ENCODE assay signal across 10 cellular contexts in genomic region chr12:123251403-123252076, GRCh38. TPM values are rescaled to one million over a fixed set of nuclear protein-coding genes. Genes with fewer than 3 reads are reported as not detected.
DNase-seq lines count a peak whose midpoint lies in the region; ATAC-seq and TF ChIP-seq lines count a peak whose summit lies in the region.
"Had no signal": no experiment of that assay in that cellular context is flagged by ENCODE, and none has a peak within 500 bp of the region (broad histone marks: within the 10 kb centered on the region; RNA-seq: fewer than 3 reads in every experiment).

No MANE protein-coding gene starts in this region.

- TF ChIP-seq CTCF in breast epithelium (IDR thresholded peaks at IDR 0.05) (no peak), mesothelial cell of epicardium (IDR thresholded peaks at IDR 0.05; ENCODE audit: unreplicated experiment) (no peak), vagina (IDR thresholded peaks at IDR 0.05) (no peak)

- no peaks in the 10 kb centered on the region for H3K9me3 Mint-ChIP-seq in stimulated activated naive CD8-positive, alpha-beta T cell treated with anti-CD3 and anti-CD28 coated beads, Interleukin-15, Interleukin-2, amounts not matched to agents 100 ng/mL and 50 ng/mL, for 24 hours
- H3K9me3 Mint-ChIP-seq in mesothelial cell of epicardium, result peaks cover 23% of the 10 kb centered on the region

- no peaks in the 10 kb centered on the region for H3K27me3 Mint-ChIP-seq in stimulated activated naive CD8-positive, alpha-beta T cell treated with anti-CD3 and anti-CD28 coated beads, Interleukin-15, Interleukin-2, amounts not matched to agents 100 ng/mL and 50 ng/mL, for 24 hours
- H3K27me3 Mint-ChIP-seq in mesothelial cell of epicardium (ENCODE audit: low read depth), result no peaks in the 10 kb centered on the region

- H3K27ac Mint-ChIP-seq in stimulated activated naive CD8-positive, alpha-beta T cell treated with anti-CD3 and anti-CD28 coated beads, Interleukin-15, Interleukin-2, amounts not matched to agents 100 ng/mL and 50 ng/mL, for 24 hours, result peak overlapping the region; percentile 18
- H3K27ac Mint-ChIP-seq in mesothelial cell of epicardium, result peak overlapping the region; percentile 95

- H3K4me3 Mint-ChIP-seq in stimulated activated naive CD8-positive, alpha-beta T cell treated with anti-CD3 and anti-CD28 coated beads, Interleukin-15, Interleukin-2, amounts not matched to agents 100 ng/mL and 50 ng/mL, for 24 hours, result no peak overlapping the region
- peak overlapping the region; percentile 18 for H3K4me3 Mint-ChIP-seq in mesothelial cell of epicardium

- TF ChIP-seq POLR2A in breast epithelium (IDR thresholded peaks at IDR 0.05) (no peak), vagina (IDR thresholded peaks at IDR 0.05) (no peak)

- intact Hi-C loops in breast epithelium (cut with DNase I; ENCODE audit: low total_unique reads) (no loop called here), vagina (cut with DNase I) (no loop called here)

- H3K4me3 ChIP-seq in breast epithelium, result no peak overlapping the region
- H3K4me3 ChIP-seq in vagina, result no peak overlapping the region

- H3K27me3 ChIP-seq in breast epithelium (no peaks in the 10 kb centered on the region), vagina (no peaks in the 10 kb centered on the region)

- H3K4me1 Mint-ChIP-seq in stimulated activated naive CD8-positive, alpha-beta T cell treated with anti-CD3 and anti-CD28 coated beads, Interleukin-15, Interleukin-2, amounts not matched to agents 100 ng/mL and 50 ng/mL, for 24 hours (ENCODE audit: low read depth), result peaks cover 66% of the 10 kb centered on the region
- H3K4me1 Mint-ChIP-seq in mesothelial cell of epicardium, result peaks cover 19% of the 10 kb centered on the region

- H3K36me3 Mint-ChIP-seq in stimulated activated naive CD8-positive, alpha-beta T cell treated with anti-CD3 and anti-CD28 coated beads, Interleukin-15, Interleukin-2, amounts not matched to agents 100 ng/mL and 50 ng/mL, for 24 hours (ENCODE audit: low read depth), result peaks cover 53% of the 10 kb centered on the region
- H3K36me3 Mint-ChIP-seq in mesothelial cell of epicardium, result peaks cover 50% of the 10 kb centered on the region

- DNase-seq in stimulated activated naive CD8-positive, alpha-beta T cell treated with anti-CD3 and anti-CD28 coated beads, Interleukin-15, Interleukin-2, amounts not matched to agents 100 U/mL and 50 U/mL, for 24 hours, result no peak
- DNase-seq in breast epithelium (ENCODE audit: low spot score in 2 of 2) (no peak), mesothelial cell of epicardium (ENCODE audit: low spot score in 2 of 2, unreplicated experiment in 2 of 2) (no peak), vagina (ENCODE audit: extremely low spot score in 2 of 2) (no peak), NCI-H187 treated with DMSO at 0.1 percent for 48 hours (lab: John Stamatoyannopoulos, UW) (no peak)
- no peak for DNase-seq in stimulated activated CD4-positive, alpha-beta T cell treated with anti-CD3 and anti-CD28 coated beads, Interleukin-4, amount 100 ng/mL, for 4 hours
- DNase-seq: activated CD4-positive, alpha-beta T cell treated with anti-CD3 and anti-CD28 coated beads, Interleukin-2, amount 50 U/mL, for 48 hours had no signal

- no peak for ATAC-seq in stimulated activated naive CD8-positive, alpha-beta T cell treated with anti-CD3 and anti-CD28 coated beads, Interleukin-15, Interleukin-2, amounts not matched to agents 100 U/mL and 50 U/mL, for 24 hours
- no peak for ATAC-seq in HG03175 (IDR thresholded peaks at IDR 0.05; ENCODE audit: unreplicated experiment)
- ATAC-seq: Right ventricle myocardium inferior had no signal

- no peaks in the 10 kb centered on the region for H3K36me3 ChIP-seq in breast epithelium
- peaks cover 0 to 24% of the 10 kb centered on the region in 2 donors for H3K36me3 ChIP-seq in vagina

- H3K9me3 ChIP-seq in breast epithelium, result no peaks in the 10 kb centered on the region
- no peaks in the 10 kb centered on the region for H3K9me3 ChIP-seq in vagina

- peak overlapping the region; percentile 76 to 80 for H3K27ac ChIP-seq in breast epithelium
- peak overlapping the region; percentile 63 for H3K27ac ChIP-seq in vagina

- H3K4me1 ChIP-seq in breast epithelium (peaks cover 2 to 7% of the 10 kb centered on the region in 2 donors), vagina (peaks cover 35% of the 10 kb centered on the region)

RNA-seq across cellular contexts. Expression of gene MTRFR, which starts 18.3 kb away (rescaled TPM):
- 1 to 10 TPM; 5.6 to 8.8 (median 8.6) TPM for total RNA-seq in breast epithelium
- total RNA-seq in mesothelial cell of epicardium, result 15.3 to 16.6 TPM (median 15.7 TPM) in 3 replicates
- total RNA-seq in vagina, result 12.8 TPM

RNA-seq across cellular contexts. Expression of gene MPHOSPH9, which starts 18.6 kb away (rescaled TPM):
- total RNA-seq in breast epithelium (10 to 100 TPM; 19.0 to 28.6 (median 21.7) TPM), mesothelial cell of epicardium (35.7 to 40.9 TPM (median 36.5 TPM) in 3 replicates), vagina (17.9 TPM)

RNA-seq across cellular contexts. Expression of gene CDK2AP1, which starts 20.1 kb away (rescaled TPM):
- total RNA-seq in breast epithelium, result 100 to 1,000 TPM in 2 of 3 donors, 10 to 100 TPM in 1; 81.3 to 133 (median 118) TPM
- 108 to 117 TPM (median 113 TPM) in 3 replicates for total RNA-seq in mesothelial cell of epicardium
- 80.3 TPM for total RNA-seq in vagina
